In genomic region chr7:74203956-74204615, GRCh38 we compare ENCODE assay signal across 14 cellular contexts.
"Had no signal": no experiment of that assay in that cellular context is flagged by ENCODE, and none has a peak within 500 bp of the region (broad histone marks: within the 10 kb centered on the region; RNA-seq: fewer than 3 reads in every experiment).

No MANE protein-coding gene starts in this region.

- H3K27me3 Mint-ChIP-seq: activated CD4-positive, alpha-beta T cell treated with anti-CD3 and anti-CD28 coated beads, Interleukin-2, amount 10 ng/mL, durations not matched to agents 24 days and 14 days had no signal

- H3K4me3 Mint-ChIP-seq: activated CD4-positive, alpha-beta T cell treated with anti-CD3 and anti-CD28 coated beads, Interleukin-2, amount 10 ng/mL, durations not matched to agents 24 days and 14 days; activated CD8-positive, alpha-beta T cell treated with anti-CD3 and anti-CD28 coated beads for 36 hours; activated naive CD4-positive, alpha-beta T cell treated with anti-CD3 and anti-CD28 coated beads, Interleukin-2, amount 10 ng/mL, durations not matched to agents 7 days and 5 days; activated naive CD8-positive, alpha-beta T cell treated with anti-CD3 and anti-CD28 coated beads, Interleukin-2, amount 50 U/mL, for 24 hours; activated T-cell treated with anti-CD3 and anti-CD28 coated beads, Interleukin-2, amount 50 U/mL, for 4 hours; neural progenitor cell had no signal

- H3K27ac Mint-ChIP-seq: activated CD4-positive, alpha-beta T cell treated with anti-CD3 and anti-CD28 coated beads, Interleukin-2, amount 10 ng/mL, durations not matched to agents 24 days and 14 days; activated CD8-positive, alpha-beta T cell treated with anti-CD3 and anti-CD28 coated beads for 36 hours; activated naive CD8-positive, alpha-beta T cell treated with anti-CD3 and anti-CD28 coated beads, Interleukin-2, amount 50 U/mL, for 24 hours; neural progenitor cell had no signal

- ATAC-seq: activated CD8-positive, alpha-beta T cell treated with anti-CD3 and anti-CD28 coated beads for 36 hours; activated naive CD8-positive, alpha-beta T cell treated with anti-CD3 and anti-CD28 coated beads, Interleukin-2, amount 50 U/mL, for 24 hours; activated T-cell treated with anti-CD3 and anti-CD28 coated beads, Interleukin-2, amount 50 U/mL, for 4 hours had no signal

- H3K4me1 Mint-ChIP-seq: neural progenitor cell had no signal

- H3K9me3 ChIP-seq: left lung, prostate gland, right atrium auricular region, stomach had no signal

- H3K9me3 Mint-ChIP-seq: activated CD4-positive, alpha-beta T cell treated with anti-CD3 and anti-CD28 coated beads, Interleukin-2, amount 10 ng/mL, durations not matched to agents 24 days and 14 days; activated CD8-positive, alpha-beta T cell treated with anti-CD3 and anti-CD28 coated beads for 36 hours; activated naive CD4-positive, alpha-beta T cell treated with anti-CD3 and anti-CD28 coated beads, Interleukin-2, amount 10 ng/mL, durations not matched to agents 7 days and 5 days; activated naive CD8-positive, alpha-beta T cell treated with anti-CD3 and anti-CD28 coated beads, Interleukin-2, amount 50 U/mL, for 24 hours; activated T-cell treated with anti-CD3 and anti-CD28 coated beads, Interleukin-2, amount 50 U/mL, for 4 hours; neural progenitor cell had no signal

- H2AFZ ChIP-seq: neural progenitor cell had no signal

- H3K4me1 ChIP-seq: neural progenitor cell had no signal

- H3K27ac ChIP-seq: brain microvascular endothelial cell, coronary artery, left lung, neural progenitor cell, prostate gland, right atrium auricular region, skin epidermis, stomach had no signal

- H3K9ac ChIP-seq: neural progenitor cell had no signal

- DNase-seq: activated CD4-positive, alpha-beta T cell treated with anti-CD3 and anti-CD28 coated beads, Interleukin-2, amount 10 ng/mL, durations not matched to agents 24 days and 14 days; activated CD8-positive, alpha-beta T cell treated with anti-CD3 and anti-CD28 coated beads for 36 hours; activated effector memory CD4-positive, alpha-beta T cell treated with Interleukin-2 at 50 U/mL for 16 hours; activated naive CD4-positive, alpha-beta T cell treated with anti-CD3 and anti-CD28 coated beads, Interleukin-2, amount 10 ng/mL, durations not matched to agents 7 days and 5 days; activated naive CD8-positive, alpha-beta T cell treated with anti-CD3 and anti-CD28 coated beads, Interleukin-2, amount 50 U/mL, for 24 hours; activated T-cell treated with anti-CD3 and anti-CD28 coated beads, Interleukin-2, amount 50 U/mL, for 4 hours; brain microvascular endothelial cell; left lung; stomach had no signal

- H3K4me2 ChIP-seq: neural progenitor cell had no signal

- H3K27me3 ChIP-seq: brain microvascular endothelial cell, left lung, neural progenitor cell, right atrium auricular region, stomach had no signal
